1 cellular context compared by ENCODE assay signal in genomic region chr11:132036751-132037466, GRCh38.
TF ChIP-seq lines count a peak whose summit lies in the region.

No MANE protein-coding gene starts in this region.

TF ChIP-seq in H1, 55 proteins besides CTCF, POLR2A, EP300 and RAD21:
- TF ChIP-seq CHD1 (IDR thresholded peaks at IDR 0.05; ENCODE audit: low read depth, low read length) (no peak), KDM1A (IDR thresholded peaks at IDR 0.05; ENCODE audit: borderline replicate concordance, low read length) (no peak), FOSL1 (IDR thresholded peaks at IDR 0.05; ENCODE audit: insufficient read depth, low read depth, low read length) (no peak), SP1 (IDR thresholded peaks at IDR 0.05; ENCODE audit: low read depth, low read length) (no peak), SIRT6 (IDR thresholded peaks at IDR 0.05; ENCODE audit: low read length) (no peak), TEAD4 (IDR thresholded peaks at IDR 0.05; ENCODE audit: low read depth, low read length) (no peak), RBBP5 (IDR thresholded peaks at IDR 0.05; ENCODE audit: borderline replicate concordance, low read depth, low read length) (no peak), SRF (IDR thresholded peaks at IDR 0.05; ENCODE audit: low read depth, low read length) (no peak), TBP (IDR thresholded peaks at IDR 0.05; ENCODE audit: low read depth, low read length) (no peak), GTF2F1 (IDR thresholded peaks at IDR 0.05; ENCODE audit: borderline replicate concordance, low read depth, low read length) (no peak), NRF1 (IDR thresholded peaks at IDR 0.05; ENCODE audit: low read depth, low read length) (no peak), EGR1 (IDR thresholded peaks at IDR 0.05; ENCODE audit: borderline replicate concordance, low read depth, low read length) (no peak), BACH1 (IDR thresholded peaks at IDR 0.05; ENCODE audit: low read length) (no peak), HDAC6 (IDR thresholded peaks at IDR 0.05; ENCODE audit: low read depth, low read length) (no peak), CBX8 (IDR thresholded peaks at IDR 0.05; ENCODE audit: borderline replicate concordance, low read depth, low read length) (no peak), SIN3A (conservative IDR thresholded peaks at IDR 0.05 in 1 of 2, IDR thresholded peaks at IDR 0.05 in 1 of 2; ENCODE audit: low read depth in 1 of 2, low read length in 2 of 2) (no peak), RXRA (IDR thresholded peaks at IDR 0.05; ENCODE audit: insufficient read depth, low read depth, low read length) (no peak), RNF2 (IDR thresholded peaks at IDR 0.05; ENCODE audit: borderline replicate concordance, low read depth, low read length, missing control alignments, poor library complexity, severe bottlenecking) (no peak), YY1 (IDR thresholded peaks at IDR 0.05; ENCODE audit: low read depth, low read length) (no peak), CHD7 (IDR thresholded peaks at IDR 0.05; ENCODE audit: insufficient replicate concordance, low read length) (no peak)
